17 cellular contexts compared by ENCODE assay signal in the genomic region with DNA sequence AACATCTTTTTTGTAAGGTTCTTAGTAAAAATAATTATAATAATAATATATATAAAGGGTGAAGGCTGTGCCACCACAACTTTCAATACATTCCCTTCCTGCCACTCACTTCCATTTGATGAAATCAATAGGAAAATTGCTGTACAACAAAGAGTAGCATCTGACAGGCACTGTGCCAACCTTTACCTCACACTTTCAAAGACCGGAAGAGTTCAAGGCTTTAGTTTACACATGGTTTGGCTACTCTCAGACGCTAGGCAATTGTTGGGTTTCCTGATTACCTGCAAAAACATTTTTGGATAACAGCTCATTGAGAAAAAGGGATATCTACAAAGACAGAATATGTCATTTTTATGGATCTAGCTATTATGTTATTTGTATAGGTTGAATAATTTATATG. TPM values are rescaled to one million over a fixed set of nuclear protein-coding genes. Genes with fewer than 3 reads are reported as not detected.
DNase-seq lines count a peak whose midpoint lies in the region; ATAC-seq and TF ChIP-seq lines count a peak whose summit lies in the region.
"Had no signal": no experiment of that assay in that cellular context is flagged by ENCODE, and none has a peak within 500 bp of the region (broad histone marks: within the 10 kb centered on the region; RNA-seq: fewer than 3 reads in every experiment).

No MANE protein-coding gene starts in this region.

- no peak for ATAC-seq in CD8-positive, alpha-beta T cell
- ATAC-seq in body of pancreas (no peak), HG03280 (IDR thresholded peaks at IDR 0.05; ENCODE audit: unreplicated experiment) (no peak)
- ATAC-seq: activated naive CD4-positive, alpha-beta T cell treated with anti-CD3 and anti-CD28 coated beads, Interleukin-2, amount 50 U/mL, for 72 hours had no signal

- H3K27me3 Mint-ChIP-seq in CD8-positive, alpha-beta T cell (ENCODE audit: low read depth), result no peaks in the 10 kb centered on the region
- H3K27me3 Mint-ChIP-seq in Caco-2 (ENCODE audit: insufficient read depth, unreplicated experiment), result no peaks in the 10 kb centered on the region
- H3K27me3 Mint-ChIP-seq: CD8-positive, alpha-beta memory T cell; dendritic cell treated with granulocyte-macrophage colony-stimulating factor and Interleukin-4, amounts not matched to agents 40 ng/mL and 50 ng/mL, for 4 days; naive B cell had no signal

- TF ChIP-seq EP300 in Ishikawa (IDR thresholded peaks at IDR 0.05; ENCODE audit: borderline replicate concordance) (no peak), suprapubic skin (IDR thresholded peaks at IDR 0.05) (no peak)

- H3K9me3 Mint-ChIP-seq in CD8-positive, alpha-beta T cell, result no peaks in the 10 kb centered on the region
- H3K9me3 Mint-ChIP-seq in Caco-2 (ENCODE audit: unreplicated experiment), result no peaks in the 10 kb centered on the region
- H3K9me3 Mint-ChIP-seq: activated naive CD4-positive, alpha-beta T cell treated with anti-CD3 and anti-CD28 coated beads, Interleukin-2, amount 50 U/mL, for 72 hours; CD8-positive, alpha-beta memory T cell; dendritic cell treated with granulocyte-macrophage colony-stimulating factor and Interleukin-4, amounts not matched to agents 40 ng/mL and 50 ng/mL, for 4 days; naive B cell had no signal

- no peak overlapping the region for H3K4me3 ChIP-seq in CD8-positive, alpha-beta T cell (ENCODE audit: low read depth, low read length)
- H3K4me3 ChIP-seq in body of pancreas (no peak overlapping the region), Caco-2 (ENCODE audit: low read depth, low read length) (no peak overlapping the region), suprapubic skin (no peak overlapping the region)

- no peaks in the 10 kb centered on the region for H3K9me3 ChIP-seq in CD8-positive, alpha-beta T cell (ENCODE audit: low read length)
- H3K9me3 ChIP-seq in body of pancreas, result no peaks in the 10 kb centered on the region
- no peaks in the 10 kb centered on the region for H3K9me3 ChIP-seq in Caco-2
- no peaks in the 10 kb centered on the region for H3K9me3 ChIP-seq in suprapubic skin

- POLR2A ChIA-PET in CD8-positive, alpha-beta T cell (lab: Charles Lee), result interaction anchor here (0.7 to 1.6 kb wide), 2 partner anchors 55 to 573 kb away, joined by 3 to 4 read pairs; partner anchors contain the start of gene CDKN2AIP
- POLR2A ChIA-PET in Caco-2 (lab: Charles Lee), result no interaction called here

- DNase-seq in CD8-positive, alpha-beta T cell, result no peak
- DNase-seq in NCI-H2227 (lab: John Stamatoyannopoulos, UW; ENCODE audit: unreplicated experiment), result peak; percentile 10
- peak; percentile 56 to 63 (median 62) for DNase-seq in body of pancreas
- no peak for DNase-seq in Caco-2
- no peak for DNase-seq in kidney tubule cell (ENCODE audit: low spot score)
- DNase-seq in suprapubic skin (ENCODE audit: low spot score in 2 of 2), result no peak
- DNase-seq: brain microvascular endothelial cell, IMR-90, mammary epithelial cell, naive B cell had no signal

- H3K27ac ChIP-seq in CD8-positive, alpha-beta T cell (ENCODE audit: low read depth, low read length), result no peak overlapping the region
- H3K27ac ChIP-seq in body of pancreas (no peak overlapping the region), suprapubic skin (no peak overlapping the region)
- H3K27ac ChIP-seq: brain microvascular endothelial cell, parathyroid adenoma, RWPE1 had no signal

- WGBS in body of pancreas, 2 donors, result 9 to 10% methylated on average over 2 of the region's 2 CpGs
- WGBS in suprapubic skin, result 44% methylated on average over 2 of the region's 2 CpGs

- H3K4me3 Mint-ChIP-seq in CD8-positive, alpha-beta T cell, result no peak overlapping the region
- H3K4me3 Mint-ChIP-seq in Caco-2 (ENCODE audit: unreplicated experiment), result no peak overlapping the region
- H3K4me3 Mint-ChIP-seq: CD8-positive, alpha-beta memory T cell; dendritic cell treated with granulocyte-macrophage colony-stimulating factor and Interleukin-4, amounts not matched to agents 40 ng/mL and 50 ng/mL, for 4 days; naive B cell had no signal

- H3K27ac Mint-ChIP-seq in CD8-positive, alpha-beta T cell, result peak overlapping the region; percentile 27
- no peak overlapping the region for H3K27ac Mint-ChIP-seq in Caco-2 (ENCODE audit: unreplicated experiment)
- H3K27ac Mint-ChIP-seq: activated naive CD4-positive, alpha-beta T cell treated with anti-CD3 and anti-CD28 coated beads, Interleukin-2, amount 50 U/mL, for 72 hours; dendritic cell treated with granulocyte-macrophage colony-stimulating factor and Interleukin-4, amounts not matched to agents 40 ng/mL and 50 ng/mL, for 4 days had no signal

- H3K4me1 ChIP-seq in CD8-positive, alpha-beta T cell (ENCODE audit: insufficient read depth, low read length), result peaks cover 14% of the 10 kb centered on the region
- H3K4me1 ChIP-seq in body of pancreas (peaks cover 14% of the 10 kb centered on the region), Caco-2 (peaks cover 8% of the 10 kb centered on the region), suprapubic skin (peaks cover 11% of the 10 kb centered on the region)
- H3K4me1 ChIP-seq: parathyroid adenoma had no signal

- CTCF ChIA-PET in CD8-positive, alpha-beta T cell (lab: Charles Lee), result interaction anchor here (1.0 to 1.3 kb wide), 2 partner anchors 26 to 27 kb away, joined by 3 to 4 read pairs; no protein-coding TSS in a partner anchor
- CTCF ChIA-PET in Caco-2 (lab: Charles Lee), result no interaction called here

- H3K36me3 Mint-ChIP-seq in CD8-positive, alpha-beta T cell, result peaks cover 14% of the 10 kb centered on the region
- peaks cover 11% of the 10 kb centered on the region for H3K36me3 Mint-ChIP-seq in Caco-2 (ENCODE audit: insufficient read depth, unreplicated experiment)

- no peaks in the 10 kb centered on the region for H3K27me3 ChIP-seq in CD8-positive, alpha-beta T cell (ENCODE audit: insufficient read depth, low read length)
- H3K27me3 ChIP-seq in body of pancreas, result no peaks in the 10 kb centered on the region
- H3K27me3 ChIP-seq in Caco-2 (replicated peaks; ENCODE audit: control insufficient read depth, insufficient read depth, low read length), result no peaks in the 10 kb centered on the region
- H3K27me3 ChIP-seq in suprapubic skin, result no peaks in the 10 kb centered on the region
- H3K27me3 ChIP-seq: brain microvascular endothelial cell had no signal

- no peak for TF ChIP-seq POLR2A in body of pancreas (IDR thresholded peaks at IDR 0.05)
- TF ChIP-seq POLR2A in suprapubic skin (IDR thresholded peaks at IDR 0.05), result no peak

- H3K4me1 Mint-ChIP-seq in CD8-positive, alpha-beta T cell (ENCODE audit: low read depth), result peaks cover 29% of the 10 kb centered on the region
- peaks cover 12% of the 10 kb centered on the region for H3K4me1 Mint-ChIP-seq in Caco-2 (ENCODE audit: low read depth, unreplicated experiment)

- no peaks in the 10 kb centered on the region for H3K36me3 ChIP-seq in CD8-positive, alpha-beta T cell (ENCODE audit: insufficient read depth, low read length)
- no peaks in the 10 kb centered on the region for H3K36me3 ChIP-seq in body of pancreas (replicated peaks in 1 of 2; ENCODE audit: insufficient read depth in 1 of 2, low read depth in 2 of 2)
- H3K36me3 ChIP-seq in Caco-2 (ENCODE audit: control insufficient read depth, insufficient read depth, low read length), result no peaks in the 10 kb centered on the region
- no peaks in the 10 kb centered on the region for H3K36me3 ChIP-seq in suprapubic skin
- H3K36me3 ChIP-seq: brain microvascular endothelial cell had no signal

- TF ChIP-seq RAD21 in Ishikawa (IDR thresholded peaks at IDR 0.05; ENCODE audit: low read depth), result no peak

- intact Hi-C loops in CD8-positive, alpha-beta T cell (cut with DNase I, micrococcal nuclease), result no loop called here
- intact Hi-C loops in body of pancreas (cut with DNase I) (no loop called here), Caco-2 (cut with micrococcal nuclease; ENCODE audit: unreplicated experiment) (no loop called here)

- TF ChIP-seq CTCF in CD8-positive, alpha-beta T cell (IDR thresholded peaks at IDR 0.05), result no peak
- no peak for TF ChIP-seq CTCF in body of pancreas (IDR thresholded peaks at IDR 0.05)
- TF ChIP-seq CTCF in Caco-2 (IDR thresholded peaks at IDR 0.05; ENCODE audit: insufficient read depth in 1 of 2, low read depth in 1 of 2, low read length in 1 of 2, severe bottlenecking in 1 of 2, unreplicated experiment in 1 of 2), result no peak
- no peak for TF ChIP-seq CTCF in suprapubic skin (IDR thresholded peaks at IDR 0.05)

- no TSS peak for BruUV-seq in Caco-2 (replicated peaks; lab: Mats Ljungman, UMichigan)

TF ChIP-seq in Ishikawa, 13 proteins besides CTCF, POLR2A, EP300 and RAD21:
- TF ChIP-seq NFIC (IDR thresholded peaks at IDR 0.05) (peak; percentile 45; the same call in 1 of the 2 replicates), MAX (IDR thresholded peaks at IDR 0.05) (0 out of 2 replicates have a peak, but pooled peaks have one; percentile 29), TCF12 (IDR thresholded peaks at IDR 0.05; ENCODE audit: low read depth) (no peak)

RNA-seq across cellular contexts. Expression of gene ING2, which starts 5.5 kb away (rescaled TPM):
- 10 to 100 TPM; 13.8 to 16.3 TPM for total RNA-seq in CD8-positive, alpha-beta T cell
- total RNA-seq in body of pancreas (10 to 100 TPM in 1 of 2 donors, 1 to 10 TPM in 1; 3.6 to 14.5 TPM), Caco-2 (2022) (12.9 and 15.3 TPM in 2 replicates), suprapubic skin (10 to 100 TPM in 3 of 4 donors, 1 to 10 TPM in 1; 9.9 to 21.2 (median 18.8) TPM)

RNA-seq across cellular contexts. Expression of gene CDKN2AIP, which starts 55.0 kb away (rescaled TPM):
- 10 to 100 TPM; 51.2 to 51.9 TPM for total RNA-seq in CD8-positive, alpha-beta T cell
- total RNA-seq in body of pancreas (10 to 100 TPM; 10.9 to 20.4 TPM), Caco-2 (2022) (13.9 and 17.5 TPM in 2 replicates), suprapubic skin (10 to 100 TPM; 14.0 to 25.6 (median 17.2) TPM)

Comparison
In these comparisons a context has a peak if more than half of its experiments do, and no peak if none do; other contexts are left out.
1. DNase-seq: peak in NCI-H2227 (single experiment) and body of pancreas (4 of 4); none in CD8-positive, alpha-beta T cell (0 of 7), Caco-2 (0 of 2), kidney tubule cell (single experiment) and suprapubic skin (0 of 2).